16 cellular contexts compared by ENCODE assay signal in genomic region chr19:52991484-52991883, GRCh38. TPM values are rescaled to one million over a fixed set of nuclear protein-coding genes. Genes with fewer than 3 reads are reported as not detected.
DNase-seq lines count a peak whose midpoint lies in the region; ATAC-seq and TF ChIP-seq lines count a peak whose summit lies in the region.
"Had no signal": no experiment of that assay in that cellular context is flagged by ENCODE, and none has a peak within 500 bp of the region (broad histone marks: within the 10 kb centered on the region; RNA-seq: fewer than 3 reads in every experiment).

No MANE protein-coding gene starts in this region.

- no peak for DNase-seq in CD4-positive, CD25-positive, alpha-beta regulatory T cell
- DNase-seq in LHCN-M2 (ENCODE audit: low read depth) (peak; percentile 85), cardiac fibroblast (ENCODE audit: low read depth in 2 of 2) (peak; percentile 46 to 71), myocyte (ENCODE audit: low read depth) (peak; percentile 27), upper lobe of right lung (no peak), left cardiac atrium (no peak)
- DNase-seq in activated CD4-positive, alpha-beta T cell treated with anti-CD3 and anti-CD28 coated beads for 4 hours = no peak
- DNase-seq: activated CD4-positive, alpha-beta T cell treated with anti-CD3 and anti-CD28 coated beads, Interleukin-2, amount 10 ng/mL, durations not matched to agents 24 days and 14 days; activated naive CD8-positive, alpha-beta T cell treated with anti-CD3 and anti-CD28 coated beads, Interleukin-2, amount 10 ng/mL, durations not matched to agents 7 days and 5 days; hippocampal formation; NCI-H187; nephron progenitor cell; tibial artery had no signal

- TF ChIP-seq CTCF in cardiac fibroblast (IDR thresholded peaks at IDR 0.05; ENCODE audit: low read depth, low read length) (no peak), upper lobe of right lung (IDR thresholded peaks at IDR 0.05) (no peak)

- peaks cover 24% of the 10 kb centered on the region for H3K36me3 Mint-ChIP-seq in CD4-positive, CD25-positive, alpha-beta regulatory T cell

- H3K4me1 ChIP-seq in CD4-positive, CD25-positive, alpha-beta regulatory T cell (ENCODE audit: control insufficient read depth, insufficient read depth, low read length, poor library complexity, severe bottlenecking) = peaks cover 14% of the 10 kb centered on the region
- peaks cover 12% of the 10 kb centered on the region for H3K4me1 ChIP-seq in upper lobe of right lung
- H3K4me1 ChIP-seq: HAP-1 had no signal

- H3K4me1 Mint-ChIP-seq in CD4-positive, CD25-positive, alpha-beta regulatory T cell = peaks cover 0 to 21% (median 5%) of the 10 kb centered on the region in 4 donors

- peak overlapping the region in 1 of 3 donors; percentile 27 for H3K27ac Mint-ChIP-seq in CD4-positive, CD25-positive, alpha-beta regulatory T cell
- H3K27ac Mint-ChIP-seq: activated CD4-positive, alpha-beta T cell treated with anti-CD3 and anti-CD28 coated beads, Interleukin-2, amount 10 ng/mL, durations not matched to agents 24 days and 14 days; activated naive CD8-positive, alpha-beta T cell treated with anti-CD3 and anti-CD28 coated beads, Interleukin-2, amount 10 ng/mL, durations not matched to agents 7 days and 5 days; nephron progenitor cell had no signal

- no peak for ATAC-seq in CD4-positive, CD25-positive, alpha-beta regulatory T cell (ENCODE audit: low read depth in 2 of 2)
- no peak for ATAC-seq in upper lobe of right lung
- no peak for ATAC-seq in left cardiac atrium
- no peak for ATAC-seq in HG02840 (IDR thresholded peaks at IDR 0.05; ENCODE audit: low FRiP score, unreplicated experiment)
- ATAC-seq: Right ventricle myocardium inferior had no signal

- peaks cover 0 to 18% of the 10 kb centered on the region in 2 experiments for H3K9me3 ChIP-seq in CD4-positive, CD25-positive, alpha-beta regulatory T cell (ENCODE audit: control insufficient read depth in 2 of 2, low read length in 2 of 2)
- no peaks in the 10 kb centered on the region for H3K9me3 ChIP-seq in upper lobe of right lung
- H3K9me3 ChIP-seq: HAP-1, tibial artery had no signal

- no peak overlapping the region for H3K4me3 ChIP-seq in CD4-positive, CD25-positive, alpha-beta regulatory T cell (ENCODE audit: low read depth, low read length)
- H3K4me3 ChIP-seq in cardiac fibroblast (replicated peaks in 1 of 2; ENCODE audit: low read depth in 2 of 2, low read length in 2 of 2) (no peak overlapping the region), upper lobe of right lung (no peak overlapping the region)
- H3K4me3 ChIP-seq: HAP-1, tibial artery had no signal

- H3K9me3 Mint-ChIP-seq in CD4-positive, CD25-positive, alpha-beta regulatory T cell = peaks cover 0 to 26% (median 7%) of the 10 kb centered on the region in 7 donors

- peaks cover 12% of the 10 kb centered on the region for H3K27me3 Mint-ChIP-seq in CD4-positive, CD25-positive, alpha-beta regulatory T cell
- H3K27me3 Mint-ChIP-seq: activated CD4-positive, alpha-beta T cell treated with anti-CD3 and anti-CD28 coated beads, Interleukin-2, amount 10 ng/mL, durations not matched to agents 24 days and 14 days had no signal

- H3K4me3 Mint-ChIP-seq in CD4-positive, CD25-positive, alpha-beta regulatory T cell = peak overlapping the region in 3 of 4 donors; percentile 27 to 91 (median 87)

- intact Hi-C loops in upper lobe of right lung (cut with DNase I) = no loop called here
- intact Hi-C loops in left cardiac atrium (cut with DNase I) = no loop called here

- peaks cover 8% of the 10 kb centered on the region for H3K36me3 ChIP-seq in CD4-positive, CD25-positive, alpha-beta regulatory T cell (ENCODE audit: control insufficient read depth, insufficient read depth, low read length)
- no peaks in the 10 kb centered on the region for H3K36me3 ChIP-seq in upper lobe of right lung
- H3K36me3 ChIP-seq: HAP-1 had no signal

- no peaks in the 10 kb centered on the region for H3K27me3 ChIP-seq in CD4-positive, CD25-positive, alpha-beta regulatory T cell (ENCODE audit: control insufficient read depth, insufficient read depth, low read length)
- H3K27me3 ChIP-seq in upper lobe of right lung = no peaks in the 10 kb centered on the region
- H3K27me3 ChIP-seq: tibial artery had no signal

- no peak overlapping the region for H3K27ac ChIP-seq in CD4-positive, CD25-positive, alpha-beta regulatory T cell (ENCODE audit: insufficient read depth, low read length, poor library complexity, severe bottlenecking)
- H3K27ac ChIP-seq in upper lobe of right lung = no peak overlapping the region

RNA-seq across cellular contexts. Expression of gene ERVV-1, which starts 22.2 kb away (rescaled TPM):
- not detected for total RNA-seq in CD4-positive, CD25-positive, alpha-beta regulatory T cell
- not detected for polyA plus RNA-seq in CD4-positive, CD25-positive, alpha-beta regulatory T cell
- total RNA-seq in LHCN-M2 (2014; rRNA removed) (not detected in 2 replicates), myocyte (not detected in 2 replicates), upper lobe of right lung (not detected), left cardiac atrium (not detected)
- polyA plus RNA-seq in LHCN-M2 (2012) = not detected
- 0.04 TPM for polyA plus RNA-seq in myocyte (2012)
- total RNA-seq: activated CD4-positive, alpha-beta T cell treated with anti-CD3 and anti-CD28 coated beads, Interleukin-2, amount 10 ng/mL, durations not matched to agents 24 days and 14 days; activated naive CD8-positive, alpha-beta T cell treated with anti-CD3 and anti-CD28 coated beads, Interleukin-2, amount 10 ng/mL, durations not matched to agents 7 days and 5 days; Right ventricle myocardium inferior had no signal

RNA-seq across cellular contexts. Expression of gene ZNF816, which starts 28.8 kb away (rescaled TPM):
- total RNA-seq in CD4-positive, CD25-positive, alpha-beta regulatory T cell = 5.1 TPM
- 10 to 100 TPM; 10.6 to 25.1 (median 18.7) TPM for polyA plus RNA-seq in CD4-positive, CD25-positive, alpha-beta regulatory T cell
- 9.9 and 11.2 TPM in 2 replicates for total RNA-seq in LHCN-M2 (2014; rRNA removed)
- 4.1 TPM for polyA plus RNA-seq in LHCN-M2 (2012)
- 4.7 and 6.2 TPM in 2 replicates for total RNA-seq in myocyte
- polyA plus RNA-seq in myocyte (2012) = 4.7 TPM
- 9.8 TPM for total RNA-seq in upper lobe of right lung
- 1 to 10 TPM; 3.8 to 5.1 TPM for total RNA-seq in left cardiac atrium

RNA-seq across cellular contexts. Expression of gene ERVV-2, which starts 53.1 kb away (rescaled TPM):
- total RNA-seq in CD4-positive, CD25-positive, alpha-beta regulatory T cell = not detected
- not detected for polyA plus RNA-seq in CD4-positive, CD25-positive, alpha-beta regulatory T cell
- not detected in 2 replicates for total RNA-seq in LHCN-M2 (2014; rRNA removed)
- polyA plus RNA-seq in LHCN-M2 (2012) = not detected
- total RNA-seq in myocyte = not detected in 2 replicates
- polyA plus RNA-seq in myocyte (2012) = not detected
- not detected for total RNA-seq in upper lobe of right lung
- total RNA-seq in left cardiac atrium = not detected
- total RNA-seq: activated CD4-positive, alpha-beta T cell treated with anti-CD3 and anti-CD28 coated beads, Interleukin-2, amount 10 ng/mL, durations not matched to agents 24 days and 14 days; activated naive CD8-positive, alpha-beta T cell treated with anti-CD3 and anti-CD28 coated beads, Interleukin-2, amount 10 ng/mL, durations not matched to agents 7 days and 5 days; Right ventricle myocardium inferior had no signal

Comparison
In these comparisons a context has a peak if more than half of its experiments do, and no peak if none do; other contexts are left out.
1. DNase-seq: peak in LHCN-M2 (single experiment), cardiac fibroblast (2 of 2) and myocyte (single experiment); none in CD4-positive, CD25-positive, alpha-beta regulatory T cell (0 of 3), activated CD4-positive, alpha-beta T cell treated with anti-CD3 and anti-CD28 coated beads for 4 hours (0 of 2), upper lobe of right lung (single experiment) and left cardiac atrium (single experiment).